Comparison of ENCODE assay signal across 9 cellular contexts in genomic region chr20:36571564-36572504, GRCh38. TPM values are rescaled to one million over a fixed set of nuclear protein-coding genes. Genes with fewer than 3 reads are reported as not detected.
DNase-seq lines count a peak whose midpoint lies in the region; ATAC-seq, FAIRE-seq and TF ChIP-seq lines count a peak whose summit lies in the region.
"Had no signal": no experiment of that assay in that cellular context is flagged by ENCODE, and none has a peak within 500 bp of the region (broad histone marks: within the 10 kb centered on the region; RNA-seq: fewer than 3 reads in every experiment).

No MANE protein-coding gene starts in this region.

- no peaks in the 10 kb centered on the region for H3K9me3 Mint-ChIP-seq in T-helper 2 cell treated with Interferon-gamma antibody and Interleukin-4, amounts not matched to agents 5 μg/mL and 100 μg/mL, for 36 hours
- H3K9me3 Mint-ChIP-seq in activated B cell treated with CpG ODN at 0.5 μM for 24 hours, result no peaks in the 10 kb centered on the region

- peak overlapping the region; percentile 10 to 79 for H3K4me3 ChIP-seq in kidney (ENCODE audit: low read length in 2 of 2)
- peak overlapping the region in 2 of 5 donors; percentile 65 to 71 for H3K4me3 ChIP-seq in subcutaneous abdominal adipose tissue (ENCODE audit: low read depth in 1 of 5, low read length in 5 of 5)

- DNase-seq in T-helper 2 cell treated with Interferon-gamma antibody and Interleukin-4, amounts not matched to agents 5 μg/mL and 100 μg/mL, for 36 hours (ENCODE audit: low spot score), result no peak
- DNase-seq in T-helper 2 cell (no peak), activated B cell treated with CpG ODN at 0.5 μM for 24 hours (no peak), kidney (no peak), medulla oblongata (ENCODE audit: extremely low spot score) (no peak), superior temporal gyrus (ENCODE audit: extremely low spot score) (no peak)

- no peak for TF ChIP-seq CTCF in activated B cell treated with CpG ODN at 0.5 μM for 24 hours (IDR thresholded peaks at IDR 0.05)
- no peak for TF ChIP-seq CTCF in kidney (IDR thresholded peaks at IDR 0.05; ENCODE audit: borderline replicate concordance, extremely low read depth, insufficient read depth)

- intact Hi-C loops in activated B cell treated with CpG ODN at 0.5 μM for 24 hours (cut with micrococcal nuclease) (loop anchor here (1.0 to 5.0 kb wide), 2 partner anchors 200 to 618 kb away; partner anchors contain the start of genes DSN1 and SCAND1), kidney (cut with DNase I) (no loop called here)

- no peaks in the 10 kb centered on the region for H3K9me3 ChIP-seq in kidney (ENCODE audit: control insufficient read depth in 1 of 2, low read length in 2 of 2)
- H3K9me3 ChIP-seq in subcutaneous abdominal adipose tissue (ENCODE audit: control insufficient read depth in 5 of 5, low read length in 5 of 5), result no peaks in the 10 kb centered on the region
- H3K9me3 ChIP-seq: SJSA1 had no signal

- peaks cover 28% of the 10 kb centered on the region for H3K4me1 Mint-ChIP-seq in T-helper 2 cell treated with Interferon-gamma antibody and Interleukin-4, amounts not matched to agents 5 μg/mL and 100 μg/mL, for 36 hours (ENCODE audit: low read depth)
- H3K4me1 Mint-ChIP-seq in activated B cell treated with CpG ODN at 0.5 μM for 24 hours, result peaks cover 36% of the 10 kb centered on the region

- H3K27me3 ChIP-seq in subcutaneous abdominal adipose tissue (ENCODE audit: control insufficient read depth in 5 of 5, insufficient read depth in 4 of 5, low read length in 5 of 5), result no peaks in the 10 kb centered on the region
- H3K27me3 ChIP-seq: SJSA1 had no signal

- POLR2A ChIA-PET in activated B cell treated with CpG ODN at 0.5 μM for 24 hours (lab: Charles Lee), result interaction anchor here (0.6 to 9.7 kb wide), 5 partner anchors 11 to 330 kb away, joined by 3 to 268 read pairs (median 66); partner anchors contain the start of gene RAB5IF

- H3K27ac Mint-ChIP-seq in T-helper 2 cell treated with Interferon-gamma antibody and Interleukin-4, amounts not matched to agents 5 μg/mL and 100 μg/mL, for 36 hours, result peak overlapping the region; percentile 97
- peak overlapping the region; percentile 91 for H3K27ac Mint-ChIP-seq in activated B cell treated with CpG ODN at 0.5 μM for 24 hours

- CTCF ChIA-PET in activated B cell treated with CpG ODN at 0.5 μM for 24 hours (lab: Charles Lee), result interaction anchor here (0.6 to 5.3 kb wide), 3 partner anchors 22 to 348 kb away, joined by 3 to 39 read pairs (median 3); partner anchors contain the start of gene RAB5IF

- ATAC-seq in activated B cell treated with CpG ODN at 0.5 μM for 24 hours (ENCODE audit: low read depth), result no peak
- no peak for ATAC-seq in HG02973 (IDR thresholded peaks at IDR 0.05; ENCODE audit: unreplicated experiment)

- H3K36me3 ChIP-seq in kidney (ENCODE audit: control insufficient read depth in 1 of 2, insufficient read depth in 2 of 2, low read length in 2 of 2) (no peaks in the 10 kb centered on the region), subcutaneous abdominal adipose tissue (ENCODE audit: control insufficient read depth in 5 of 5, insufficient read depth in 5 of 5, low read length in 5 of 5) (no peaks in the 10 kb centered on the region)

- H3K36me3 Mint-ChIP-seq in T-helper 2 cell treated with Interferon-gamma antibody and Interleukin-4, amounts not matched to agents 5 μg/mL and 100 μg/mL, for 36 hours (ENCODE audit: low read depth), result peaks cover 18% of the 10 kb centered on the region
- peaks cover 12% of the 10 kb centered on the region for H3K36me3 Mint-ChIP-seq in activated B cell treated with CpG ODN at 0.5 μM for 24 hours (ENCODE audit: low read depth)

- peaks cover 7 to 15% of the 10 kb centered on the region in 2 donors for H3K4me1 ChIP-seq in kidney (ENCODE audit: control insufficient read depth in 1 of 2, insufficient read depth in 1 of 2, low read depth in 1 of 2, low read length in 2 of 2)
- peaks cover 2 to 27% (median 24%) of the 10 kb centered on the region in 5 donors for H3K4me1 ChIP-seq in subcutaneous abdominal adipose tissue (ENCODE audit: control insufficient read depth in 5 of 5, insufficient read depth in 5 of 5, low read length in 5 of 5)

- H3K27ac ChIP-seq in kidney (ENCODE audit: low read depth in 2 of 2, low read length in 2 of 2), result peak overlapping the region; percentile 87 to 93
- peak overlapping the region; percentile 91 for H3K27ac ChIP-seq in subcutaneous abdominal adipose tissue (ENCODE audit: low read depth, low read length)

- no peak for FAIRE-seq in kidney (lab: Jason Lieb, UNC)

- peak overlapping the region; percentile 84 for H3K4me3 Mint-ChIP-seq in T-helper 2 cell treated with Interferon-gamma antibody and Interleukin-4, amounts not matched to agents 5 μg/mL and 100 μg/mL, for 36 hours
- H3K4me3 Mint-ChIP-seq in activated B cell treated with CpG ODN at 0.5 μM for 24 hours, result peak overlapping the region; percentile 83

- peak overlapping the region in 1 of 2 donors; percentile 86 for H3K9ac ChIP-seq in kidney (ENCODE audit: low read length in 2 of 2)
- peak overlapping the region in 2 of 5 donors; percentile 72 to 84 for H3K9ac ChIP-seq in subcutaneous abdominal adipose tissue (ENCODE audit: low read length in 5 of 5)

- H3K27me3 Mint-ChIP-seq in T-helper 2 cell treated with Interferon-gamma antibody and Interleukin-4, amounts not matched to agents 5 μg/mL and 100 μg/mL, for 36 hours (ENCODE audit: low read depth), result no peaks in the 10 kb centered on the region
- H3K27me3 Mint-ChIP-seq in activated B cell treated with CpG ODN at 0.5 μM for 24 hours, result no peaks in the 10 kb centered on the region

RNA-seq across cellular contexts. Expression of gene TGIF2, which starts 1.6 kb away (rescaled TPM):
- 40.8 and 43.8 TPM in 2 replicates for total RNA-seq in activated B cell treated with CpG ODN at 0.5 μM for 24 hours
- 15.3 TPM for total RNA-seq in kidney
- polyA plus RNA-seq in kidney (ENCODE audit: insufficient read depth, low read depth, low replicate concordance), result 11.0 TPM

RNA-seq across cellular contexts. Expression of gene MYL9, which starts 30.5 kb away (rescaled TPM):
- total RNA-seq in activated B cell treated with CpG ODN at 0.5 μM for 24 hours (5.4 and 8.0 TPM in 2 replicates), kidney (294 TPM)
- polyA plus RNA-seq in kidney (ENCODE audit: insufficient read depth, low read depth, low replicate concordance), result 576 TPM

RNA-seq across cellular contexts. Expression of gene RAB5IF, which starts 33.7 kb away (rescaled TPM):
- total RNA-seq in activated B cell treated with CpG ODN at 0.5 μM for 24 hours (54.9 and 55.7 TPM in 2 replicates), kidney (71.0 TPM)
- polyA plus RNA-seq in kidney (ENCODE audit: insufficient read depth, low read depth, low replicate concordance), result 110 TPM

Comparison
In these comparisons a context has a peak if more than half of its experiments do, and no peak if none do; other contexts are left out.
1. RNA of gene MYL9, which starts 30.5 kb away (total RNA-seq): 294 TPM in kidney (single experiment); 5.4 to 8.0 TPM in activated B cell treated with CpG ODN at 0.5 μM for 24 hours; every median in the first group is over 10 times any median in the second.